ENCODE assay signal across 1 cellular context in genomic region chr3:143831208-143831607, GRCh38.
TF ChIP-seq lines count a peak whose summit lies in the region.

No MANE protein-coding gene starts in this region.

TF ChIP-seq in GM23338, 12 proteins besides CTCF, POLR2A, EP300 and RAD21 (continued from another document):
- TF ChIP-seq CREB1 (CRISPR knock-in tag; IDR thresholded peaks at IDR 0.05; ENCODE audit: low read depth), result no peak
- TF ChIP-seq EZH2 (IDR thresholded peaks at IDR 0.05; ENCODE audit: low read depth, unreplicated experiment), result no peak
- TF ChIP-seq ZNF462 (CRISPR knock-in tag; IDR thresholded peaks at IDR 0.05), result no peak
- no peak for TF ChIP-seq POLR2AphosphoS5 (IDR thresholded peaks at IDR 0.05; ENCODE audit: low read depth)
- TF ChIP-seq NANOG (IDR thresholded peaks at IDR 0.05; ENCODE audit: borderline replicate concordance), result no peak
- no peak for TF ChIP-seq ZNF331 (CRISPR knock-in tag; IDR thresholded peaks at IDR 0.05; ENCODE audit: low read depth)
- TF ChIP-seq ZNF114 (CRISPR knock-in tag; IDR thresholded peaks at IDR 0.05), result no peak
